ENCODE assay signal across 8 cellular contexts in genomic region chr20:408843-409696, GRCh38. TPM values are rescaled to one million over a fixed set of nuclear protein-coding genes. Genes with fewer than 3 reads are reported as not detected.
A peak's percentile ranks its signal among the peaks of the same experiment; 100 is the strongest.
DNase-seq lines count a peak whose midpoint lies in the region; ATAC-seq and TF ChIP-seq lines count a peak whose summit lies in the region.

No MANE protein-coding gene starts in this region.

- H3K9me3 ChIP-seq in CD8-positive, alpha-beta T cell (ENCODE audit: low read length) = no peaks in the 10 kb centered on the region
- H3K9me3 ChIP-seq in Karpas-422 (ENCODE audit: low read length) (no peaks in the 10 kb centered on the region), lower lobe of right lung (no peaks in the 10 kb centered on the region), thymus (ENCODE audit: control insufficient read depth) (peaks cover 1% of the 10 kb centered on the region)

- H2AFZ ChIP-seq in Karpas-422 (ENCODE audit: low read length) = no peak overlapping the region

- H3K4me1 Mint-ChIP-seq in CD8-positive, alpha-beta T cell (ENCODE audit: low read depth) = peaks cover 50% of the 10 kb centered on the region

- no peaks in the 10 kb centered on the region for H3K36me3 ChIP-seq in CD8-positive, alpha-beta T cell (ENCODE audit: insufficient read depth, low read length)
- H3K36me3 ChIP-seq in Karpas-422 (ENCODE audit: insufficient read depth, low read length) (peaks cover 37% of the 10 kb centered on the region), lower lobe of right lung (peaks cover 19% of the 10 kb centered on the region), thymus (ENCODE audit: control insufficient read depth, insufficient read depth) (peaks cover 12% of the 10 kb centered on the region)

- H3K4me3 Mint-ChIP-seq in CD8-positive, alpha-beta T cell = peak overlapping the region; percentile 90

- CTCF ChIA-PET in CD8-positive, alpha-beta T cell (lab: Charles Lee) = interaction anchor here (1.5 kb wide), 1 partner anchor 70 kb away, joined by 6 read pairs; no protein-coding TSS in a partner anchor

- H3K79me2 ChIP-seq in Karpas-422 (ENCODE audit: low read length) = peaks cover 57% of the 10 kb centered on the region

- peak overlapping the region; percentile 97 for H3K4me2 ChIP-seq in Karpas-422 (ENCODE audit: low read depth, low read length, poor library complexity, severe bottlenecking)

- H3K4me1 ChIP-seq in CD8-positive, alpha-beta T cell (ENCODE audit: insufficient read depth, low read length) = peaks cover 41% of the 10 kb centered on the region
- H3K4me1 ChIP-seq in Karpas-422 (ENCODE audit: low read length) = peaks cover 31% of the 10 kb centered on the region
- peaks cover 25% of the 10 kb centered on the region for H3K4me1 ChIP-seq in lower lobe of right lung
- H3K4me1 ChIP-seq in thymus (ENCODE audit: control insufficient read depth, insufficient read depth, low read length) = peaks cover 21% of the 10 kb centered on the region

- no peaks in the 10 kb centered on the region for H3K27me3 ChIP-seq in CD8-positive, alpha-beta T cell (ENCODE audit: insufficient read depth, low read length)
- H3K27me3 ChIP-seq in Karpas-422 (ENCODE audit: low read length) (no peaks in the 10 kb centered on the region), lower lobe of right lung (ENCODE audit: low read depth) (no peaks in the 10 kb centered on the region), thymus (ENCODE audit: control insufficient read depth, insufficient read depth) (no peaks in the 10 kb centered on the region)

- peak overlapping the region; percentile 84 for H3K27ac ChIP-seq in CD8-positive, alpha-beta T cell (ENCODE audit: low read depth, low read length)
- H3K27ac ChIP-seq in Karpas-422 (ENCODE audit: low read length) = peak overlapping the region; percentile 77
- peak overlapping the region; percentile 90 for H3K27ac ChIP-seq in lower lobe of right lung
- peak overlapping the region; percentile 98 for H3K27ac ChIP-seq in thymus (ENCODE audit: low read depth)

- ATAC-seq in CD8-positive, alpha-beta T cell = peak; percentile 9
- ATAC-seq in GM21367 (IDR thresholded peaks at IDR 0.05; ENCODE audit: unreplicated experiment) (peak; percentile 11), lower lobe of right lung (peak; percentile 2 to 28)

- H3K36me3 Mint-ChIP-seq in CD8-positive, alpha-beta T cell = peaks cover 36% of the 10 kb centered on the region

- no peaks in the 10 kb centered on the region for H3K27me3 Mint-ChIP-seq in CD8-positive, alpha-beta T cell (ENCODE audit: low read depth)

- H3K27ac Mint-ChIP-seq in CD8-positive, alpha-beta T cell = peak overlapping the region; percentile 92

- H3K9me3 Mint-ChIP-seq in CD8-positive, alpha-beta T cell = no peaks in the 10 kb centered on the region

- peak overlapping the region; percentile 96 for H3K9ac ChIP-seq in Karpas-422 (ENCODE audit: low read length)

- DNase-seq in CD8-positive, alpha-beta T cell = peak in 2 of 7 experiments; percentile 29 to 33
- DNase-seq in Karpas-422 (peak; percentile 75), astrocyte of the cerebellum (ENCODE audit: low read depth) (no peak), lower lobe of right lung (no peak), hippocampal formation (lab: John Stamatoyannopoulos, UW) (no peak), NCI-H82 treated with DMSO at 0.1 percent for 48 hours (lab: John Stamatoyannopoulos, UW; ENCODE audit: unreplicated experiment) (no peak)

- POLR2A ChIA-PET in CD8-positive, alpha-beta T cell (lab: Charles Lee) = no interaction called here

- intact Hi-C loops in CD8-positive, alpha-beta T cell (cut with DNase I, micrococcal nuclease) = loop anchor here (1.0 to 10.0 kb wide), 6 partner anchors 24 to 708 kb away; partner anchors contain the start of genes PSMF1 (in 2 of the 2), CSNK2A1 (in 1 of the 2) and TBC1D20 (in 1 of the 2)
- intact Hi-C loops in lower lobe of right lung (cut with DNase I) = loop anchor here (10.0 kb wide), 1 partner anchor 54 kb away; no protein-coding TSS in a partner anchor

- H3K9me2 ChIP-seq in Karpas-422 (replicated peaks; ENCODE audit: insufficient read depth, low read length) = no peaks in the 10 kb centered on the region

- in situ Hi-C loops in astrocyte of the cerebellum (cut with HindIII; ENCODE audit: low sequenced_read_pairs) = no loop called here

- TF ChIP-seq CTCF in CD8-positive, alpha-beta T cell (IDR thresholded peaks at IDR 0.05) = no peak
- TF ChIP-seq CTCF in astrocyte of the cerebellum (IDR thresholded peaks at IDR 0.05; ENCODE audit: low read depth, low read length, missing control alignments) = no peak
- TF ChIP-seq CTCF in lower lobe of right lung (IDR thresholded peaks at IDR 0.05) = no peak

- peak overlapping the region; percentile 93 for H3K4me3 ChIP-seq in CD8-positive, alpha-beta T cell (ENCODE audit: low read depth, low read length)
- peak overlapping the region; percentile 98 for H3K4me3 ChIP-seq in Karpas-422 (ENCODE audit: low read length)
- H3K4me3 ChIP-seq in astrocyte of the cerebellum (ENCODE audit: low read depth, low read length) = peak overlapping the region; percentile 98
- H3K4me3 ChIP-seq in lower lobe of right lung = peak overlapping the region; percentile 93
- peak overlapping the region; percentile 98 for H3K4me3 ChIP-seq in thymus (ENCODE audit: low read length)

- no peaks in the 10 kb centered on the region for H4K20me1 ChIP-seq in Karpas-422 (ENCODE audit: insufficient read depth, low read depth, low read length)

- WGBS in thymus = 11% methylated on average over 7 of the region's 7 CpGs

RNA-seq across cellular contexts. Expression of gene RBCK1, which starts 1.0 kb away (rescaled TPM):
- total RNA-seq in CD8-positive, alpha-beta T cell = 10 to 100 TPM; 46.2 to 51.7 TPM
- total RNA-seq in Karpas-422 (2014; rRNA removed; shearing (Covaris generic); ENCODE audit: low replicate concordance) = 96.6 and 142 TPM in 2 replicates
- 95.7 TPM for total RNA-seq in lower lobe of right lung
- polyA plus RNA-seq in thymus = 140 TPM

RNA-seq across cellular contexts. Expression of gene TRIB3, which starts 28.5 kb away (rescaled TPM):
- total RNA-seq in CD8-positive, alpha-beta T cell = 1 to 10 TPM; 2.5 to 2.7 TPM
- 122 and 197 TPM in 2 replicates for total RNA-seq in Karpas-422 (2014; rRNA removed; shearing (Covaris generic); ENCODE audit: low replicate concordance)
- total RNA-seq in lower lobe of right lung = 13.9 TPM
- 10.1 TPM for polyA plus RNA-seq in thymus

RNA-seq across cellular contexts. Expression of gene TBC1D20, which starts 53.3 kb away (rescaled TPM):
- 10 to 100 TPM; 18.5 to 20.3 TPM for total RNA-seq in CD8-positive, alpha-beta T cell
- 26.1 and 33.9 TPM in 2 replicates for total RNA-seq in Karpas-422 (2014; rRNA removed; shearing (Covaris generic); ENCODE audit: low replicate concordance)
- 40.3 TPM for total RNA-seq in lower lobe of right lung
- 16.2 TPM for polyA plus RNA-seq in thymus
